In genomic region chr11:36774603-36775002, GRCh38 we compare ENCODE assay signal across 18 cellular contexts.
A peak's percentile ranks its signal among the peaks of the same experiment; 100 is the strongest.
DNase-seq lines count a peak whose midpoint lies in the region; ATAC-seq, FAIRE-seq and TF ChIP-seq lines count a peak whose summit lies in the region.
"Had no signal": no experiment of that assay in that cellular context is flagged by ENCODE, and none has a peak within 500 bp of the region (broad histone marks: within the 10 kb centered on the region; RNA-seq: fewer than 3 reads in every experiment).

No MANE protein-coding gene starts in this region.

- no peak overlapping the region for H3K9ac ChIP-seq in mammary epithelial cell (ENCODE audit: insufficient read depth, low read length)

- no peaks in the 10 kb centered on the region for H3K9me3 Mint-ChIP-seq in HFFc6
- H3K9me3 Mint-ChIP-seq: activated CD4-positive, alpha-beta T cell treated with anti-CD3 and anti-CD28 coated beads, Interleukin-2, amount 10 ng/mL, durations not matched to agents 24 days and 14 days; activated T-cell treated with anti-CD3 and anti-CD28 coated beads, Interleukin-2, amount 50 U/mL, for 4 hours had no signal

- H3K36me3 ChIP-seq in mammary epithelial cell (ENCODE audit: insufficient read depth, low read length) = no peaks in the 10 kb centered on the region

- in situ Hi-C loops in mammary epithelial cell (cut with MboI; ENCODE audit: low sequenced_read_pairs in 2 of 2) = no loop called here

- H3K9me3 ChIP-seq in mammary epithelial cell (replicated peaks; ENCODE audit: insufficient read depth, low read length) = no peaks in the 10 kb centered on the region
- H3K9me3 ChIP-seq: mucosa of descending colon had no signal

- H3K27ac Mint-ChIP-seq in HFFc6 = no peak overlapping the region; the same call in 1 of the 2 replicates
- H3K27ac Mint-ChIP-seq: activated CD4-positive, alpha-beta T cell treated with anti-CD3 and anti-CD28 coated beads, Interleukin-2, amount 10 ng/mL, durations not matched to agents 24 days and 14 days had no signal

- H3K27ac ChIP-seq in mammary epithelial cell (ENCODE audit: insufficient read depth, low read depth, low read length) = peak overlapping the region; percentile 63
- H3K27ac ChIP-seq: skin epidermis had no signal

- ATAC-seq in GM19463 (IDR thresholded peaks at IDR 0.05; ENCODE audit: unreplicated experiment) = no peak
- ATAC-seq: activated T-cell treated with anti-CD3 and anti-CD28 coated beads, Interleukin-2, amount 50 U/mL, for 4 hours; HepG2; mucosa of descending colon had no signal

- no peak overlapping the region for H3K4me3 ChIP-seq in mammary epithelial cell (replicated peaks in 1 of 3; ENCODE audit: insufficient read depth in 1 of 3, low read depth in 2 of 3, low read length in 3 of 3)
- H3K4me3 ChIP-seq: mucosa of descending colon, skin epidermis had no signal

- CTCF ChIA-PET in mammary epithelial cell (lab: Charles Lee; ENCODE audit: low non-redundant PET) = interaction anchor here (1.7 kb wide), 1 partner anchor 28 kb away, joined by 9 read pairs; no protein-coding TSS in a partner anchor

- WGBS in mammary epithelial cell (ENCODE audit: low coverage, missing lambda C conversion rate) = 0% methylated on average over 1 of the region's 1 CpG

- intact Hi-C loops in mammary epithelial cell (cut with micrococcal nuclease) = loop anchor here (1.0 to 10.0 kb wide), 2 partner anchors 94 to 730 kb away; no protein-coding TSS in a partner anchor

- no peaks in the 10 kb centered on the region for H3K36me3 Mint-ChIP-seq in HFFc6 (ENCODE audit: low read depth)

- H3K79me2 ChIP-seq in mammary epithelial cell (ENCODE audit: insufficient read depth, low read length) = no peaks in the 10 kb centered on the region

- H3K4me1 ChIP-seq in mammary epithelial cell (ENCODE audit: insufficient read depth, low read length) = peaks cover 15% of the 10 kb centered on the region

- peak overlapping the region; percentile 45 for H3K4me2 ChIP-seq in mammary epithelial cell (ENCODE audit: insufficient read depth, low read depth, low read length)

- H3K27me3 Mint-ChIP-seq in HFFc6 (ENCODE audit: insufficient read depth) = peaks cover 3% of the 10 kb centered on the region; the same call in 1 of the 2 replicates
- H3K27me3 Mint-ChIP-seq: activated CD4-positive, alpha-beta T cell treated with anti-CD3 and anti-CD28 coated beads, Interleukin-2, amount 10 ng/mL, durations not matched to agents 24 days and 14 days had no signal

- H3K27me3 ChIP-seq in mammary epithelial cell (ENCODE audit: insufficient read depth, low read length) = peaks cover under 1% of the 10 kb centered on the region

- DNase-seq in AG08396 (ENCODE audit: low spot score) (peak; percentile 20), HFFc6 (peak; percentile 57), mammary epithelial cell (peak; percentile 92), kidney glomerular epithelial cell (lab: John Stamatoyannopoulos, UW) (peak; percentile 25), GM12892 (ENCODE audit: insufficient read length) (no peak), SKM-1 treated with dmso at 0.1 percent for 144 hours (lab: John Stamatoyannopoulos, UW; ENCODE audit: unreplicated experiment) (no peak)
- DNase-seq in activated CD8-positive, alpha-beta memory T cell treated with anti-CD3 and anti-CD28 coated beads for 24 hours = no peak
- DNase-seq: activated CD4-positive, alpha-beta T cell treated with anti-CD3 and anti-CD28 coated beads, Interleukin-2, amount 10 ng/mL, durations not matched to agents 24 days and 14 days; activated T-cell treated with anti-CD3 and anti-CD28 coated beads, Interleukin-2, amount 50 U/mL, for 4 hours; amniotic stem cell; DMS53; mucosa of descending colon; NCI-H1694; NCI-H69; T-helper 9 cell had no signal

- H3K4me1 Mint-ChIP-seq in HFFc6 (ENCODE audit: low read depth) = peaks cover 10% of the 10 kb centered on the region
- H3K4me1 Mint-ChIP-seq: activated CD4-positive, alpha-beta T cell treated with anti-CD3 and anti-CD28 coated beads, Interleukin-2, amount 10 ng/mL, durations not matched to agents 24 days and 14 days had no signal

- no peak for FAIRE-seq in GM12892 (lab: Jason Lieb, UNC)
- FAIRE-seq: HepG2 had no signal

- TF ChIP-seq POLR2A in GM12892 (IDR thresholded peaks at IDR 0.05; ENCODE audit: low read depth, low read length) = no peak

- TF ChIP-seq CTCF in HFFc6 (IDR thresholded peaks at IDR 0.05) (no peak), mammary epithelial cell (conservative IDR thresholded peaks at IDR 0.05 in 1 of 2, IDR thresholded peaks at IDR 0.05 in 1 of 2; ENCODE audit: extremely low read depth in 1 of 2, insufficient read depth in 1 of 2, low read depth in 1 of 2, low read length in 2 of 2) (no peak)

- H2AFZ ChIP-seq in mammary epithelial cell (ENCODE audit: low read depth, low read length) = no peak overlapping the region

- no TSS peak for BruUV-seq in mammary epithelial cell (replicated peaks; lab: Mats Ljungman, UMichigan)

- dilution Hi-C loops in mammary epithelial cell (cut with HindIII; ENCODE audit: low sequenced_read_pairs) = no loop called here

- no peak overlapping the region for H3K4me3 Mint-ChIP-seq in HFFc6
- H3K4me3 Mint-ChIP-seq: activated CD4-positive, alpha-beta T cell treated with anti-CD3 and anti-CD28 coated beads, Interleukin-2, amount 10 ng/mL, durations not matched to agents 24 days and 14 days; activated T-cell treated with anti-CD3 and anti-CD28 coated beads, Interleukin-2, amount 50 U/mL, for 4 hours had no signal

- H4K20me1 ChIP-seq in mammary epithelial cell (ENCODE audit: insufficient read depth, low read length) = no peaks in the 10 kb centered on the region

Comparison
In these comparisons a context has a peak if more than half of its experiments do, and no peak if none do; other contexts are left out.
1. DNase-seq: peak in AG08396 (single experiment), HFFc6 (single experiment), mammary epithelial cell (single experiment) and kidney glomerular epithelial cell (single experiment); none in GM12892 (single experiment), SKM-1 treated with dmso at 0.1 percent for 144 hours (single experiment) and activated CD8-positive, alpha-beta memory T cell treated with anti-CD3 and anti-CD28 coated beads for 24 hours (single experiment).